In the genomic region with DNA sequence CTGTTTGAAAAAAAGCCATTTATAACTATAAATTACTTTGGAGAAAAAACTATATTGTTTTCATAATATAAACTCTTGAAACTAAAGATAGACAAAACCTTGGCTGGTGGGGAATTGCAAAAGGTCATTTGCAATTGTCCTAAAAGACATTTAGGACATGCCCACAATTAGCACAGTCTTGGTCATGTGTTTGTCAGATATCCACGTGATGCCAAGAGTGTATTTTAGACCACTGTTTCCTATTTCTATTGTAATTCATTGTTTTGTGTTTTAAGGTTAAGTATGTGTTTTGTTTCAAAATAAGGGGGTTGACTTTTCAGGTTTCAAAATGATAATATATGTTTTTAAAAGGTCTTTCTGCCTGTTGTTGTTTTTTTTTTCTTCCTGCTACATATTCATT, we compare ENCODE assay signal across 1 cellular context.
TF ChIP-seq lines count a peak whose summit lies in the region.

No MANE protein-coding gene starts in this region.

TF ChIP-seq in endothelial cell of umbilical vein, 7 proteins besides CTCF, POLR2A, EP300 and RAD21:
- no peak for TF ChIP-seq MYC (IDR thresholded peaks at IDR 0.05; ENCODE audit: low read depth, low read length)
- TF ChIP-seq EZH2 (IDR thresholded peaks at IDR 0.05; ENCODE audit: borderline replicate concordance, low read depth, low read length, severe bottlenecking) = no peak
- TF ChIP-seq MAX (IDR thresholded peaks at IDR 0.05; ENCODE audit: insufficient read depth, insufficient read length) = peak; percentile 36
- no peak for TF ChIP-seq POLR2AphosphoS5 (IDR thresholded peaks at IDR 0.05; ENCODE audit: insufficient read depth, low read depth, low read length)
- TF ChIP-seq GATA2 (IDR thresholded peaks at IDR 0.05; ENCODE audit: insufficient read depth, insufficient read length, low read depth, low read length) = no peak
TF ChIP-seq in endothelial cell of umbilical vein: peak in this region for 1.
